8 cellular contexts compared by ENCODE assay signal in genomic region chr11:66282468-66283455, GRCh38. TPM values are rescaled to one million over a fixed set of nuclear protein-coding genes. Genes with fewer than 3 reads are reported as not detected.
A peak's percentile ranks its signal among the peaks of the same experiment; 100 is the strongest.
DNase-seq lines count a peak whose midpoint lies in the region; ATAC-seq and TF ChIP-seq lines count a peak whose summit lies in the region.

No MANE protein-coding gene starts in this region.

- intact Hi-C loops in right cardiac atrium (cut with DNase I) (loop anchor here in 1 of 4 donors (2.0 kb wide), 1 partner anchor 60 kb away; no protein-coding TSS in a partner anchor), sciatic nerve (cut with DNase I) (no loop called here)

- no peaks in the 10 kb centered on the region for H3K27me3 ChIP-seq in right cardiac atrium (ENCODE audit: control insufficient read depth, insufficient read depth)

- no peaks in the 10 kb centered on the region for H3K4me1 ChIP-seq in right cardiac atrium (ENCODE audit: control insufficient read depth, insufficient read depth, low read length)

- peak; percentile 89 for DNase-seq in NCI-H2029 treated with DMSO at 0.1 percent for 48 hours (lab: John Stamatoyannopoulos, UW)
- peak; percentile 100 for DNase-seq in T-helper 22 cell (ENCODE audit: low read depth)
- peak; percentile 73 to 100 (median 97) for DNase-seq in anterior cingulate cortex (lab: John Stamatoyannopoulos, UW)
- peak; percentile 99 to 100 (median 99) for DNase-seq in right cardiac atrium
- DNase-seq in sciatic nerve (ENCODE audit: low spot score): peak; percentile 99

- H3K9me3 ChIP-seq in right cardiac atrium (ENCODE audit: control insufficient read depth, low read length): no peaks in the 10 kb centered on the region

- 13% methylated on average over 35 of the region's 35 CpGs for WGBS in right cardiac atrium

- ATAC-seq in GM18511 (IDR thresholded peaks at IDR 0.05; ENCODE audit: unreplicated experiment) (peak; percentile 83), HG02973 (IDR thresholded peaks at IDR 0.05; ENCODE audit: unreplicated experiment) (peak; percentile 60), right cardiac atrium (peak; percentile 80 to 87), sciatic nerve (peak; percentile 92)

- H3K27ac ChIP-seq in 22Rv1 (peak overlapping the region; percentile 40; the same call in 1 of the 2 replicates), right cardiac atrium (ENCODE audit: low read length) (no peak overlapping the region)

- TF ChIP-seq CTCF in 22Rv1 (IDR thresholded peaks at IDR 0.05): peak; percentile 98

- H3K4me3 ChIP-seq in right cardiac atrium (ENCODE audit: low read length): no peak overlapping the region

RNA-seq across cellular contexts. Expression of gene CNIH2, which starts 4.8 kb away (rescaled TPM):
- total RNA-seq in right cardiac atrium: under 1 TPM in 2 of 4 donors, not detected in 2; 0.25 to 0.47 TPM
- polyA plus RNA-seq in right cardiac atrium: 0.23 TPM
- total RNA-seq in sciatic nerve: 1.3 TPM

RNA-seq across cellular contexts. Expression of gene YIF1A, which starts 6.2 kb away (rescaled TPM):
- total RNA-seq in right cardiac atrium (10 to 100 TPM; 48.0 to 65.3 (median 50.5) TPM), sciatic nerve (61.1 TPM)
- 56.1 TPM for polyA plus RNA-seq in right cardiac atrium

RNA-seq across cellular contexts. Expression of gene TMEM151A, which starts 8.9 kb away (rescaled TPM):
- total RNA-seq in right cardiac atrium (under 1 TPM; 0.20 to 0.31 (median 0.26) TPM), sciatic nerve (0.31 TPM)
- polyA plus RNA-seq in right cardiac atrium: 0.45 TPM

RNA-seq across cellular contexts. Expression of gene RAB1B, which starts 14.3 kb away (rescaled TPM):
- total RNA-seq in right cardiac atrium: 100 to 1,000 TPM; 114 to 129 (median 125) TPM
- polyA plus RNA-seq in right cardiac atrium: 170 TPM
- total RNA-seq in sciatic nerve: 112 TPM

RNA-seq across cellular contexts. Expression of gene KLC2, which starts 25.3 kb away (rescaled TPM):
- total RNA-seq in right cardiac atrium (10 to 100 TPM; 27.8 to 33.4 (median 30.6) TPM), sciatic nerve (24.6 TPM)
- 34.7 TPM for polyA plus RNA-seq in right cardiac atrium
